ENCODE assay signal across 10 cellular contexts in genomic region chr16:29674188-29674587, GRCh38. TPM values are rescaled to one million over a fixed set of nuclear protein-coding genes. Genes with fewer than 3 reads are reported as not detected.
DNase-seq lines count a peak whose midpoint lies in the region; ATAC-seq and FAIRE-seq lines count a peak whose summit lies in the region.
"Had no signal": no experiment of that assay in that cellular context is flagged by ENCODE, and none has a peak within 500 bp of the region (broad histone marks: within the 10 kb centered on the region; RNA-seq: fewer than 3 reads in every experiment).

No MANE protein-coding gene starts in this region.

- peaks cover 29% of the 10 kb centered on the region for H3K36me3 Mint-ChIP-seq in activated CD8-positive, alpha-beta T cell treated with anti-CD3 and anti-CD28 coated beads, Interleukin-2, amount 10 ng/mL, durations not matched to agents 7 days and 5 days (ENCODE audit: low read depth)
- H3K36me3 Mint-ChIP-seq in immature natural killer cell: peaks cover 0 to 3% (median 0%) of the 10 kb centered on the region in 3 donors
- H3K36me3 Mint-ChIP-seq in stimulated activated memory B cell treated with anti-CD40 and anti-IgM and Interleukin-4, amounts not matched to agents 10 μg/mL and 1 μg/mL and 100 μg/mL, for 72 hours: no peaks in the 10 kb centered on the region

- no peak for FAIRE-seq in HTR-8/SVneo (lab: Jason Lieb, UNC)

- H3K27ac Mint-ChIP-seq in activated CD8-positive, alpha-beta T cell treated with anti-CD3 and anti-CD28 coated beads, Interleukin-2, amount 10 ng/mL, durations not matched to agents 7 days and 5 days: peak overlapping the region; percentile 45
- H3K27ac Mint-ChIP-seq in immature natural killer cell: peak overlapping the region in 4 of 6 donors; percentile 35 to 81 (median 54)
- peak overlapping the region; percentile 26 for H3K27ac Mint-ChIP-seq in stimulated activated memory B cell treated with anti-CD40 and anti-IgM and Interleukin-4, amounts not matched to agents 10 μg/mL and 1 μg/mL and 100 μg/mL, for 72 hours

- peaks cover 30% of the 10 kb centered on the region for H3K4me1 Mint-ChIP-seq in activated CD8-positive, alpha-beta T cell treated with anti-CD3 and anti-CD28 coated beads, Interleukin-2, amount 10 ng/mL, durations not matched to agents 7 days and 5 days (ENCODE audit: low read depth)
- peaks cover 26 to 36% of the 10 kb centered on the region in 2 donors for H3K4me1 Mint-ChIP-seq in immature natural killer cell
- peaks cover 10% of the 10 kb centered on the region for H3K4me1 Mint-ChIP-seq in stimulated activated memory B cell treated with anti-CD40 and anti-IgM and Interleukin-4, amounts not matched to agents 10 μg/mL and 1 μg/mL and 100 μg/mL, for 72 hours

- no peaks in the 10 kb centered on the region for H3K27me3 Mint-ChIP-seq in activated CD8-positive, alpha-beta T cell treated with anti-CD3 and anti-CD28 coated beads, Interleukin-2, amount 10 ng/mL, durations not matched to agents 7 days and 5 days (ENCODE audit: low read depth)
- H3K27me3 Mint-ChIP-seq in immature natural killer cell (ENCODE audit: low read depth in 3 of 3): peaks cover 0 to 2% (median 1%) of the 10 kb centered on the region in 3 donors
- no peaks in the 10 kb centered on the region for H3K27me3 Mint-ChIP-seq in stimulated activated memory B cell treated with anti-CD40 and anti-IgM and Interleukin-4, amounts not matched to agents 10 μg/mL and 1 μg/mL and 100 μg/mL, for 72 hours

- POLR2A ChIA-PET in activated CD8-positive, alpha-beta T cell treated with anti-CD3 and anti-CD28 coated beads, Interleukin-2, amount 10 ng/mL, durations not matched to agents 7 days and 5 days (lab: Charles Lee): no interaction called here

- no peak overlapping the region for H3K4me3 Mint-ChIP-seq in activated CD8-positive, alpha-beta T cell treated with anti-CD3 and anti-CD28 coated beads, Interleukin-2, amount 10 ng/mL, durations not matched to agents 7 days and 5 days
- H3K4me3 Mint-ChIP-seq in immature natural killer cell: no peak overlapping the region
- H3K4me3 Mint-ChIP-seq in stimulated activated memory B cell treated with anti-CD40 and anti-IgM and Interleukin-4, amounts not matched to agents 10 μg/mL and 1 μg/mL and 100 μg/mL, for 72 hours: no peak overlapping the region

- ATAC-seq in activated CD8-positive, alpha-beta T cell treated with anti-CD3 and anti-CD28 coated beads, Interleukin-2, amount 10 ng/mL, durations not matched to agents 7 days and 5 days: no peak
- no peak for ATAC-seq in stimulated activated memory B cell treated with anti-CD40 and anti-IgM and Interleukin-4, amounts not matched to agents 10 μg/mL and 1 μg/mL and 100 μg/mL, for 72 hours

- DNase-seq in SIG-M5 treated with dmso at 0.1 percent for 504 hours (lab: John Stamatoyannopoulos, UW; ENCODE audit: unreplicated experiment): peak; percentile 36
- DNase-seq in SIG-M5 (lab: John Stamatoyannopoulos, UW): no peak
- no peak for DNase-seq in activated CD8-positive, alpha-beta T cell treated with anti-CD3 and anti-CD28 coated beads, Interleukin-2, amount 10 ng/mL, durations not matched to agents 7 days and 5 days
- no peak for DNase-seq in immature natural killer cell
- no peak for DNase-seq in NCI-H2171 treated with DMSO at 0.1 percent for 48 hours (lab: John Stamatoyannopoulos, UW)
- DNase-seq in 8988T: no peak
- no peak for DNase-seq in HTR-8/SVneo (ENCODE audit: insufficient read length, low spot score)
- DNase-seq: dermis blood vessel endothelial cell, T-helper 1 cell had no signal

- no peaks in the 10 kb centered on the region for H3K9me3 Mint-ChIP-seq in activated CD8-positive, alpha-beta T cell treated with anti-CD3 and anti-CD28 coated beads, Interleukin-2, amount 10 ng/mL, durations not matched to agents 7 days and 5 days (ENCODE audit: insufficient read depth)
- H3K9me3 Mint-ChIP-seq in immature natural killer cell: no peaks in the 10 kb centered on the region
- H3K9me3 Mint-ChIP-seq in stimulated activated memory B cell treated with anti-CD40 and anti-IgM and Interleukin-4, amounts not matched to agents 10 μg/mL and 1 μg/mL and 100 μg/mL, for 72 hours: no peaks in the 10 kb centered on the region

- CTCF ChIA-PET in activated CD8-positive, alpha-beta T cell treated with anti-CD3 and anti-CD28 coated beads, Interleukin-2, amount 10 ng/mL, durations not matched to agents 7 days and 5 days (lab: Charles Lee): interaction anchor here (0.7 to 1.3 kb wide), 2 partner anchors 33 to 189 kb away, joined by 3 to 7 read pairs; partner anchors contain the start of gene CDIPT

RNA-seq across cellular contexts. Expression of gene QPRT, which starts 4.8 kb away (rescaled TPM):
- total RNA-seq in activated CD8-positive, alpha-beta T cell treated with anti-CD3 and anti-CD28 coated beads, Interleukin-2, amount 10 ng/mL, durations not matched to agents 7 days and 5 days: 10 to 100 TPM in 1 of 2 experiments, 1 to 10 TPM in 1; 8.6 to 10.2 TPM
- polyA plus RNA-seq in immature natural killer cell: 1 to 10 TPM in 2 of 3 donors, under 1 TPM in 1; 0.81 to 4.7 (median 2.1) TPM

RNA-seq across cellular contexts. Expression of gene SPN, which starts 11.1 kb away (rescaled TPM):
- total RNA-seq in activated CD8-positive, alpha-beta T cell treated with anti-CD3 and anti-CD28 coated beads, Interleukin-2, amount 10 ng/mL, durations not matched to agents 7 days and 5 days: 100 to 1,000 TPM; 339 to 352 TPM
- 100 to 1,000 TPM; 231 to 632 (median 323) TPM for polyA plus RNA-seq in immature natural killer cell
- total RNA-seq: dermis blood vessel endothelial cell had no signal
